In the genomic region with DNA sequence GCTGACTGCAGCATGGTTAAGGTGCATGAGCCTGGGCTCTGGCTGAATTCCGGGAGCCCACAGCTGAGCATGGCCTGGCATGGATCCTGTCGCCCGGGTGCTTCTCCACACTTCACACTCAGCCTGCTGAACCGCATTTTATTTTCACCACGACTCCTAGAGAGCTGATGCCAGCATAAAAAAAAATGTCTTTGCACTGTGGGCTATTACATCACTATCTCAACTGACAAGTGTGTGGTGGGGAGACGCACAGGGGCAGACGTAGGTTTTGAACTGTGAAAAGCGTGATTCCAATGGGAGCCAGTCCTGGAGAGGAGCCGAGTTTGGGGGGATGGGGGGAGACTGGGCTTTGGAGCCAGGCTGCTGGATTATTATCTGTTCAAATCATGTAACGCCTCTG, we compare ENCODE assay signal across 1 cellular context.
TF ChIP-seq lines count a peak whose summit lies in the region.

No MANE protein-coding gene starts in this region.

TF ChIP-seq in HCT116, 20 proteins besides CTCF, POLR2A, EP300 and RAD21 (continued from another document):
- no peak for TF ChIP-seq TCF7L2 (IDR thresholded peaks at IDR 0.05; ENCODE audit: borderline replicate concordance, extremely low read depth, insufficient read depth, insufficient read length)
- no peak for TF ChIP-seq EZH2phosphoT487 (IDR thresholded peaks at IDR 0.05; ENCODE audit: borderline replicate concordance)
- TF ChIP-seq, protein P1, sequence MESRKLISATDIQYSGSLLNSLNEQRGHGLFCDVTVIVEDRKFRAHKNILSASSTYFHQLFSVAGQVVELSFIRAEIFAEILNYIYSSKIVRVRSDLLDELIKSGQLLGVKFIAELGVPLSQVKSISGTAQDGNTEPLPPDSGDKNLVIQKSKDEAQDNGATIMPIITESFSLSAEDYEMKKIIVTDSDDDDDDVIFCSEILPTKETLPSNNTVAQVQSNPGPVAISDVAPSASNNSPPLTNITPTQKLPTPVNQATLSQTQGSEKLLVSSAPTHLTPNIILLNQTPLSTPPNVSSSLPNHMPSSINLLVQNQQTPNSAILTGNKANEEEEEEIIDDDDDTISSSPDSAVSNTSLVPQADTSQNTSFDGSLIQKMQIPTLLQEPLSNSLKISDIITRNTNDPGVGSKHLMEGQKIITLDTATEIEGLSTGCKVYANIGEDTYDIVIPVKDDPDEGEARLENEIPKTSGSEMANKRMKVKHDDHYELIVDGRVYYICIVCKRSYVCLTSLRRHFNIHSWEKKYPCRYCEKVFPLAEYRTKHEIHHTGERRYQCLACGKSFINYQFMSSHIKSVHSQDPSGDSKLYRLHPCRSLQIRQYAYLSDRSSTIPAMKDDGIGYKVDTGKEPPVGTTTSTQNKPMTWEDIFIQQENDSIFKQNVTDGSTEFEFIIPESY (IDR thresholded peaks at IDR 0.05; ENCODE audit: extremely low read depth, insufficient replicate concordance, low read length): no peak
